In the genomic region with DNA sequence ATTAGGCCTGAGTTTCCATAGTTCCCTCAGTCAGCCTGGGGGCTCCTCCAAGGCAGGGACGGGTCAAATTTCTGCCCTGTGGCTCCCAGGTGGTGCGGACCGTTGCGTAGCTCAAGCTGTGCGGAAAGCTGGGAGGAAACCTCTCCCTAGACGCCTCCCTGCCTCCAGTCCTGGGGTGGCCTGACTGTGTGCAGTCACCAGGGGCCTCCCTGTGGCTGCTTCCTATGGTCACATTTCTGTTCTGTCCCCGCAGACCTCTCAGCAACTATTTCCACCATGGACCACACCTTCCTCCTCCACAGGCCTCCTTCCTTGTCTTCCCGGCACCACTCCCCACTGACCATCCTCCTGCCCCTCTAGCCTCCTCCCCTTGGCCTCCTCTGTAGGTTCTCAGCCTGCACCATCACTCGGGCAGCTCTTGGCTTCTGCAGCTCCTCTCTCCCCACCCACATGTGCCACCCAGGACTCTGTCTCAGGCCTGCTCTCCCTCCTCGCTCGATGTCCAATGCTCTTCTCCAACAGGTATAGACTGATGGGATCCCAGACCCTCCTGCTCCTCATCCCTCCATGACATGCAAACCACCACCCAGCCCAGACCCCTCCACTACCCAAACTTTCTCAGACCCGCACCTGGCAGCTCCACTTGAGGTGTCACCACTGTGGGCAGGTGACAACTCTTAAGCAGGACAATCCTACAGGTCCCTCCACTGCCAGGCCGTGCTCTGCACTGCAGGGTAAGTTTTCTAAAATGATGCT, we compare ENCODE assay signal across 2 cellular contexts.
TF ChIP-seq lines count a peak whose summit lies in the region.

No MANE protein-coding gene starts in this region.

TF ChIP-seq in IMR-90, 13 proteins besides CTCF, POLR2A, EP300 and RAD21:
- TF ChIP-seq SMC3 (IDR thresholded peaks at IDR 0.05; ENCODE audit: low read depth, low read length) (no peak), MXI1 (IDR thresholded peaks at IDR 0.05; ENCODE audit: borderline replicate concordance, low read depth, low read length) (no peak), FOS (IDR thresholded peaks at IDR 0.05; ENCODE audit: low read depth, low read length) (no peak), MAZ (IDR thresholded peaks at IDR 0.05; ENCODE audit: borderline replicate concordance, low read depth, low read length) (no peak), NFE2L2 (IDR thresholded peaks at IDR 0.05; ENCODE audit: low read depth, low read length) (no peak), RFX5 (IDR thresholded peaks at IDR 0.05; ENCODE audit: low read depth, low read length) (no peak), CHD1 (IDR thresholded peaks at IDR 0.05; ENCODE audit: low read depth, low read length) (no peak), BHLHE40 (IDR thresholded peaks at IDR 0.05; ENCODE audit: low read depth, low read length) (no peak), CEBPB (IDR thresholded peaks at IDR 0.05; ENCODE audit: low read depth, low read length) (no peak), MAFK (IDR thresholded peaks at IDR 0.05; ENCODE audit: low read depth, low read length) (no peak), RCOR1 (IDR thresholded peaks at IDR 0.05; ENCODE audit: insufficient replicate concordance, low read length) (no peak)
- TF ChIP-seq, protein P1, sequence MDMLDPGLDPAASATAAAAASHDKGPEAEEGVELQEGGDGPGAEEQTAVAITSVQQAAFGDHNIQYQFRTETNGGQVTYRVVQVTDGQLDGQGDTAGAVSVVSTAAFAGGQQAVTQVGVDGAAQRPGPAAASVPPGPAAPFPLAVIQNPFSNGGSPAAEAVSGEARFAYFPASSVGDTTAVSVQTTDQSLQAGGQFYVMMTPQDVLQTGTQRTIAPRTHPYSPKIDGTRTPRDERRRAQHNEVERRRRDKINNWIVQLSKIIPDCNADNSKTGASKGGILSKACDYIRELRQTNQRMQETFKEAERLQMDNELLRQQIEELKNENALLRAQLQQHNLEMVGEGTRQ (IDR thresholded peaks at IDR 0.05; ENCODE audit: low read depth, low read length) = no peak
- TF ChIP-seq, protein P2, sequence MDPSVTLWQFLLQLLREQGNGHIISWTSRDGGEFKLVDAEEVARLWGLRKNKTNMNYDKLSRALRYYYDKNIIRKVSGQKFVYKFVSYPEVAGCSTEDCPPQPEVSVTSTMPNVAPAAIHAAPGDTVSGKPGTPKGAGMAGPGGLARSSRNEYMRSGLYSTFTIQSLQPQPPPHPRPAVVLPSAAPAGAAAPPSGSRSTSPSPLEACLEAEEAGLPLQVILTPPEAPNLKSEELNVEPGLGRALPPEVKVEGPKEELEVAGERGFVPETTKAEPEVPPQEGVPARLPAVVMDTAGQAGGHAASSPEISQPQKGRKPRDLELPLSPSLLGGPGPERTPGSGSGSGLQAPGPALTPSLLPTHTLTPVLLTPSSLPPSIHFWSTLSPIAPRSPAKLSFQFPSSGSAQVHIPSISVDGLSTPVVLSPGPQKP (IDR thresholded peaks at IDR 0.05; ENCODE audit: borderline replicate concordance, low read depth, low read length) = no peak
TF ChIP-seq in IMR-90: peak in this region for 0.

TF ChIP-seq in H1, 55 proteins besides CTCF, POLR2A, EP300 and RAD21:
- no peak for TF ChIP-seq ASH2L (IDR thresholded peaks at IDR 0.05; ENCODE audit: low read length)
- no peak for TF ChIP-seq NRF1 (IDR thresholded peaks at IDR 0.05; ENCODE audit: low read depth, low read length)
- TF ChIP-seq FOSL1 (IDR thresholded peaks at IDR 0.05; ENCODE audit: insufficient read depth, low read depth, low read length) = no peak
- no peak for TF ChIP-seq SIN3A (conservative IDR thresholded peaks at IDR 0.05 in 1 of 2, IDR thresholded peaks at IDR 0.05 in 1 of 2; ENCODE audit: low read depth in 1 of 2, low read length in 2 of 2)
- TF ChIP-seq SIX5 (IDR thresholded peaks at IDR 0.05; ENCODE audit: low read depth, low read length) = no peak
- no peak for TF ChIP-seq TBP (IDR thresholded peaks at IDR 0.05; ENCODE audit: low read depth, low read length)
- TF ChIP-seq JUN (IDR thresholded peaks at IDR 0.05; ENCODE audit: low read depth, low read length) = no peak
- no peak for TF ChIP-seq SP4 (IDR thresholded peaks at IDR 0.05; ENCODE audit: low read length)
- no peak for TF ChIP-seq KDM4A (IDR thresholded peaks at IDR 0.05; ENCODE audit: low read depth, low read length, severe bottlenecking)
- TF ChIP-seq BACH1 (IDR thresholded peaks at IDR 0.05; ENCODE audit: low read length) = no peak
- TF ChIP-seq, protein P3, sequence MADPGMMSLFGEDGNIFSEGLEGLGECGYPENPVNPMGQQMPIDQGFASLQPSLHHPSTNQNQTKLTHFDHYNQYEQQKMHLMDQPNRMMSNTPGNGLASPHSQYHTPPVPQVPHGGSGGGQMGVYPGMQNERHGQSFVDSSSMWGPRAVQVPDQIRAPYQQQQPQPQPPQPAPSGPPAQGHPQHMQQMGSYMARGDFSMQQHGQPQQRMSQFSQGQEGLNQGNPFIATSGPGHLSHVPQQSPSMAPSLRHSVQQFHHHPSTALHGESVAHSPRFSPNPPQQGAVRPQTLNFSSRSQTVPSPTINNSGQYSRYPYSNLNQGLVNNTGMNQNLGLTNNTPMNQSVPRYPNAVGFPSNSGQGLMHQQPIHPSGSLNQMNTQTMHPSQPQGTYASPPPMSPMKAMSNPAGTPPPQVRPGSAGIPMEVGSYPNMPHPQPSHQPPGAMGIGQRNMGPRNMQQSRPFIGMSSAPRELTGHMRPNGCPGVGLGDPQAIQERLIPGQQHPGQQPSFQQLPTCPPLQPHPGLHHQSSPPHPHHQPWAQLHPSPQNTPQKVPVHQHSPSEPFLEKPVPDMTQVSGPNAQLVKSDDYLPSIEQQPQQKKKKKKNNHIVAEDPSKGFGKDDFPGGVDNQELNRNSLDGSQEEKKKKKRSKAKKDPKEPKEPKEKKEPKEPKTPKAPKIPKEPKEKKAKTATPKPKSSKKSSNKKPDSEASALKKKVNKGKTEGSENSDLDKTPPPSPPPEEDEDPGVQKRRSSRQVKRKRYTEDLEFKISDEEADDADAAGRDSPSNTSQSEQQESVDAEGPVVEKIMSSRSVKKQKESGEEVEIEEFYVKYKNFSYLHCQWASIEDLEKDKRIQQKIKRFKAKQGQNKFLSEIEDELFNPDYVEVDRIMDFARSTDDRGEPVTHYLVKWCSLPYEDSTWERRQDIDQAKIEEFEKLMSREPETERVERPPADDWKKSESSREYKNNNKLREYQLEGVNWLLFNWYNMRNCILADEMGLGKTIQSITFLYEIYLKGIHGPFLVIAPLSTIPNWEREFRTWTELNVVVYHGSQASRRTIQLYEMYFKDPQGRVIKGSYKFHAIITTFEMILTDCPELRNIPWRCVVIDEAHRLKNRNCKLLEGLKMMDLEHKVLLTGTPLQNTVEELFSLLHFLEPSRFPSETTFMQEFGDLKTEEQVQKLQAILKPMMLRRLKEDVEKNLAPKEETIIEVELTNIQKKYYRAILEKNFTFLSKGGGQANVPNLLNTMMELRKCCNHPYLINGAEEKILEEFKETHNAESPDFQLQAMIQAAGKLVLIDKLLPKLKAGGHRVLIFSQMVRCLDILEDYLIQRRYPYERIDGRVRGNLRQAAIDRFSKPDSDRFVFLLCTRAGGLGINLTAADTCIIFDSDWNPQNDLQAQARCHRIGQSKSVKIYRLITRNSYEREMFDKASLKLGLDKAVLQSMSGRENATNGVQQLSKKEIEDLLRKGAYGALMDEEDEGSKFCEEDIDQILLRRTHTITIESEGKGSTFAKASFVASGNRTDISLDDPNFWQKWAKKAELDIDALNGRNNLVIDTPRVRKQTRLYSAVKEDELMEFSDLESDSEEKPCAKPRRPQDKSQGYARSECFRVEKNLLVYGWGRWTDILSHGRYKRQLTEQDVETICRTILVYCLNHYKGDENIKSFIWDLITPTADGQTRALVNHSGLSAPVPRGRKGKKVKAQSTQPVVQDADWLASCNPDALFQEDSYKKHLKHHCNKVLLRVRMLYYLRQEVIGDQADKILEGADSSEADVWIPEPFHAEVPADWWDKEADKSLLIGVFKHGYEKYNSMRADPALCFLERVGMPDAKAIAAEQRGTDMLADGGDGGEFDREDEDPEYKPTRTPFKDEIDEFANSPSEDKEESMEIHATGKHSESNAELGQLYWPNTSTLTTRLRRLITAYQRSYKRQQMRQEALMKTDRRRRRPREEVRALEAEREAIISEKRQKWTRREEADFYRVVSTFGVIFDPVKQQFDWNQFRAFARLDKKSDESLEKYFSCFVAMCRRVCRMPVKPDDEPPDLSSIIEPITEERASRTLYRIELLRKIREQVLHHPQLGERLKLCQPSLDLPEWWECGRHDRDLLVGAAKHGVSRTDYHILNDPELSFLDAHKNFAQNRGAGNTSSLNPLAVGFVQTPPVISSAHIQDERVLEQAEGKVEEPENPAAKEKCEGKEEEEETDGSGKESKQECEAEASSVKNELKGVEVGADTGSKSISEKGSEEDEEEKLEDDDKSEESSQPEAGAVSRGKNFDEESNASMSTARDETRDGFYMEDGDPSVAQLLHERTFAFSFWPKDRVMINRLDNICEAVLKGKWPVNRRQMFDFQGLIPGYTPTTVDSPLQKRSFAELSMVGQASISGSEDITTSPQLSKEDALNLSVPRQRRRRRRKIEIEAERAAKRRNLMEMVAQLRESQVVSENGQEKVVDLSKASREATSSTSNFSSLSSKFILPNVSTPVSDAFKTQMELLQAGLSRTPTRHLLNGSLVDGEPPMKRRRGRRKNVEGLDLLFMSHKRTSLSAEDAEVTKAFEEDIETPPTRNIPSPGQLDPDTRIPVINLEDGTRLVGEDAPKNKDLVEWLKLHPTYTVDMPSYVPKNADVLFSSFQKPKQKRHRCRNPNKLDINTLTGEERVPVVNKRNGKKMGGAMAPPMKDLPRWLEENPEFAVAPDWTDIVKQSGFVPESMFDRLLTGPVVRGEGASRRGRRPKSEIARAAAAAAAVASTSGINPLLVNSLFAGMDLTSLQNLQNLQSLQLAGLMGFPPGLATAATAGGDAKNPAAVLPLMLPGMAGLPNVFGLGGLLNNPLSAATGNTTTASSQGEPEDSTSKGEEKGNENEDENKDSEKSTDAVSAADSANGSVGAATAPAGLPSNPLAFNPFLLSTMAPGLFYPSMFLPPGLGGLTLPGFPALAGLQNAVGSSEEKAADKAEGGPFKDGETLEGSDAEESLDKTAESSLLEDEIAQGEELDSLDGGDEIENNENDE (IDR thresholded peaks at IDR 0.05; ENCODE audit: insufficient replicate concordance, low read length) = no peak
- TF ChIP-seq RBBP5 (IDR thresholded peaks at IDR 0.05; ENCODE audit: borderline replicate concordance, low read depth, low read length) = no peak
